1 cellular context compared by ENCODE assay signal in the genomic region with DNA sequence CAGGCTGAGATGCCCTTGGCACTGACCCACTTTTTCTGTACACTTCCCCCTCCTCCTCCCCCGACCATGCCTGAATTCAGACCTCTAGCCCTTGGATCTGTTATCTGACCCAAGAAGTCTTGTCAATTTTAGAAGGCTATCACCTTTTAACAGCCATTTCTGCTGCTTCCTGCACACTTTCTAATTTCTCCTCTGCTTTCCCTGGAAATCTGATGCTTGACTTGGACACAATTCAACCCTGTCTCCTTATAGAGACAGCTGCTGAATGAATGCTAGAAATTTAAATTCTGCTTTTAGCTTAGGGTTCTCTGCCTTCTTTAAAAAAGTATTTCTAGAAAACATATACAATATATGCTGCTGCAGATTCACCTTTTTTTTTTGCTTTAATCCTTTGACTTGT.
TF ChIP-seq lines count a peak whose summit lies in the region.

No MANE protein-coding gene starts in this region.

TF ChIP-seq in SK-N-SH treated with all-trans-retinoic acid at 6 μM for 48 hours, 23 proteins besides CTCF, POLR2A, EP300 and RAD21 (continued from another document):
- TF ChIP-seq, protein P1, sequence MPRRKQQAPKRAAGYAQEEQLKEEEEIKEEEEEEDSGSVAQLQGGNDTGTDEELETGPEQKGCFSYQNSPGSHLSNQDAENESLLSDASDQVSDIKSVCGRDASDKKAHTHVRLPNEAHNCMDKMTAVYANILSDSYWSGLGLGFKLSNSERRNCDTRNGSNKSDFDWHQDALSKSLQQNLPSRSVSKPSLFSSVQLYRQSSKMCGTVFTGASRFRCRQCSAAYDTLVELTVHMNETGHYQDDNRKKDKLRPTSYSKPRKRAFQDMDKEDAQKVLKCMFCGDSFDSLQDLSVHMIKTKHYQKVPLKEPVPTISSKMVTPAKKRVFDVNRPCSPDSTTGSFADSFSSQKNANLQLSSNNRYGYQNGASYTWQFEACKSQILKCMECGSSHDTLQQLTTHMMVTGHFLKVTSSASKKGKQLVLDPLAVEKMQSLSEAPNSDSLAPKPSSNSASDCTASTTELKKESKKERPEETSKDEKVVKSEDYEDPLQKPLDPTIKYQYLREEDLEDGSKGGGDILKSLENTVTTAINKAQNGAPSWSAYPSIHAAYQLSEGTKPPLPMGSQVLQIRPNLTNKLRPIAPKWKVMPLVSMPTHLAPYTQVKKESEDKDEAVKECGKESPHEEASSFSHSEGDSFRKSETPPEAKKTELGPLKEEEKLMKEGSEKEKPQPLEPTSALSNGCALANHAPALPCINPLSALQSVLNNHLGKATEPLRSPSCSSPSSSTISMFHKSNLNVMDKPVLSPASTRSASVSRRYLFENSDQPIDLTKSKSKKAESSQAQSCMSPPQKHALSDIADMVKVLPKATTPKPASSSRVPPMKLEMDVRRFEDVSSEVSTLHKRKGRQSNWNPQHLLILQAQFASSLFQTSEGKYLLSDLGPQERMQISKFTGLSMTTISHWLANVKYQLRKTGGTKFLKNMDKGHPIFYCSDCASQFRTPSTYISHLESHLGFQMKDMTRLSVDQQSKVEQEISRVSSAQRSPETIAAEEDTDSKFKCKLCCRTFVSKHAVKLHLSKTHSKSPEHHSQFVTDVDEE (CRISPR knock-in tag; IDR thresholded peaks at IDR 0.05) = no peak
- TF ChIP-seq BACH2 (CRISPR knock-in tag; IDR thresholded peaks at IDR 0.05; ENCODE audit: borderline replicate concordance) (no peak), ZC3H10 (CRISPR knock-in tag; IDR thresholded peaks at IDR 0.05) (no peak), SNAI2 (CRISPR knock-in tag; IDR thresholded peaks at IDR 0.05) (no peak), ESRRG (CRISPR knock-in tag; IDR thresholded peaks at IDR 0.05) (no peak), PPARA (CRISPR knock-in tag; IDR thresholded peaks at IDR 0.05; ENCODE audit: borderline replicate concordance) (no peak), RARB (CRISPR knock-in tag; IDR thresholded peaks at IDR 0.05) (no peak), ARNTL (CRISPR knock-in tag; IDR thresholded peaks at IDR 0.05; ENCODE audit: borderline replicate concordance, low read depth) (no peak), TCF4 (CRISPR knock-in tag; IDR thresholded peaks at IDR 0.05; ENCODE audit: borderline replicate concordance) (no peak), TOX (CRISPR knock-in tag; IDR thresholded peaks at IDR 0.05; ENCODE audit: borderline replicate concordance) (no peak), ZNF70 (CRISPR knock-in tag; IDR thresholded peaks at IDR 0.05) (no peak), ISL1 (CRISPR knock-in tag; IDR thresholded peaks at IDR 0.05) (no peak), ZFP30 (CRISPR knock-in tag; IDR thresholded peaks at IDR 0.05) (no peak)
- TF ChIP-seq, protein P2, sequence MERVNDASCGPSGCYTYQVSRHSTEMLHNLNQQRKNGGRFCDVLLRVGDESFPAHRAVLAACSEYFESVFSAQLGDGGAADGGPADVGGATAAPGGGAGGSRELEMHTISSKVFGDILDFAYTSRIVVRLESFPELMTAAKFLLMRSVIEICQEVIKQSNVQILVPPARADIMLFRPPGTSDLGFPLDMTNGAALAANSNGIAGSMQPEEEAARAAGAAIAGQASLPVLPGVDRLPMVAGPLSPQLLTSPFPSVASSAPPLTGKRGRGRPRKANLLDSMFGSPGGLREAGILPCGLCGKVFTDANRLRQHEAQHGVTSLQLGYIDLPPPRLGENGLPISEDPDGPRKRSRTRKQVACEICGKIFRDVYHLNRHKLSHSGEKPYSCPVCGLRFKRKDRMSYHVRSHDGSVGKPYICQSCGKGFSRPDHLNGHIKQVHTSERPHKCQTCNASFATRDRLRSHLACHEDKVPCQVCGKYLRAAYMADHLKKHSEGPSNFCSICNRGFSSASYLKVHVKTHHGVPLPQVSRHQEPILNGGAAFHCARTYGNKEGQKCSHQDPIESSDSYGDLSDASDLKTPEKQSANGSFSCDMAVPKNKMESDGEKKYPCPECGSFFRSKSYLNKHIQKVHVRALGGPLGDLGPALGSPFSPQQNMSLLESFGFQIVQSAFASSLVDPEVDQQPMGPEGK (CRISPR knock-in tag; IDR thresholded peaks at IDR 0.05; ENCODE audit: borderline replicate concordance) = no peak
- TF ChIP-seq, protein P3, sequence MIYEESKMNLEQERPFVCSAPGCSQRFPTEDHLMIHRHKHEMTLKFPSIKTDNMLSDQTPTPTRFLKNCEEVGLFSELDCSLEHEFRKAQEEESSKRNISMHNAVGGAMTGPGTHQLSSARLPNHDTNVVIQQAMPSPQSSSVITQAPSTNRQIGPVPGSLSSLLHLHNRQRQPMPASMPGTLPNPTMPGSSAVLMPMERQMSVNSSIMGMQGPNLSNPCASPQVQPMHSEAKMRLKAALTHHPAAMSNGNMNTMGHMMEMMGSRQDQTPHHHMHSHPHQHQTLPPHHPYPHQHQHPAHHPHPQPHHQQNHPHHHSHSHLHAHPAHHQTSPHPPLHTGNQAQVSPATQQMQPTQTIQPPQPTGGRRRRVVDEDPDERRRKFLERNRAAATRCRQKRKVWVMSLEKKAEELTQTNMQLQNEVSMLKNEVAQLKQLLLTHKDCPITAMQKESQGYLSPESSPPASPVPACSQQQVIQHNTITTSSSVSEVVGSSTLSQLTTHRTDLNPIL (CRISPR knock-in tag; IDR thresholded peaks at IDR 0.05; ENCODE audit: low read depth) = no peak
